ENCODE assay signal across 8 cellular contexts in the genomic region with DNA sequence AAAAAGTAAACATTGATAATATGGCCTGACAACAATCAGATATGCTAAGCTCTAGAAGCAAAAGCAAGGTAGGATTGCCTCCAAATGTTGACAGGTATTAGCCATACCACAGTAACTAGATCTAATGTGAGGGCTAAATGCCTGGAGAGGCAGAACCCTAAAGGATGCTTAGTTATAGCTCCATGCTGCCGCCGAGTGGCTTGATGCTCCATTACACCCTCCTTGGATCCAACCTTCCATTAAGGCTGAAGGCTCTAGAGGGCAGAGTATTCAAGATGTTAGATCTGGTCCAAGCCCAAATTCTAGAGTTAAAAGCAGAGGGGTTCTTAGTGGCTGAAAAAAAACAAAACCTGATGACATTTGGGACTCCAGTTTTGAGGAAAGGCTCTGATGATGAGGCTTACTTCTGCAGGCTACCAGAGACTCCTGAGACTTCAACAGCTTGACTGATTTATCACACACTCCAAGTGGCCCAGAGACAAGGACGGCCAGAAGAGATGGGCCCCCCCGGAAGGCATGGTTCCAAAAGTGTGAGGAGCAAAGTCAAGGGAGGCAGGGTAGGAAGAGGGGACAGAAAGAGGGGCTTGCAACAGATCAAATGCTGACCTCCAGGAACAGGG. TPM values are rescaled to one million over a fixed set of nuclear protein-coding genes. Genes with fewer than 3 reads are reported as not detected.
A peak's percentile ranks its signal among the peaks of the same experiment; 100 is the strongest.
DNase-seq lines count a peak whose midpoint lies in the region; ATAC-seq and TF ChIP-seq lines count a peak whose summit lies in the region.

No MANE protein-coding gene starts in this region.

- H3K4me3 ChIP-seq in CD8-positive, alpha-beta memory T cell (ENCODE audit: low read length), result no peak overlapping the region
- H3K4me3 ChIP-seq in foreskin fibroblast (ENCODE audit: low read depth in 1 of 2, low read length in 2 of 2), result no peak overlapping the region
- no peak overlapping the region for H3K4me3 ChIP-seq in ovary

- peak overlapping the region in 1 of 7 donors; percentile 28 for H3K4me3 Mint-ChIP-seq in CD8-positive, alpha-beta memory T cell
- peak overlapping the region in 1 of 4 donors; percentile 23 for H3K4me3 Mint-ChIP-seq in IgD-negative memory B cell

- H3K27me3 ChIP-seq in CD8-positive, alpha-beta memory T cell (ENCODE audit: insufficient read depth, low read length, poor library complexity, severe bottlenecking), result no peaks in the 10 kb centered on the region
- no peaks in the 10 kb centered on the region for H3K27me3 ChIP-seq in ovary

- peaks cover 19 to 58% (median 26%) of the 10 kb centered on the region in 3 donors for H3K36me3 Mint-ChIP-seq in CD8-positive, alpha-beta memory T cell
- no peaks in the 10 kb centered on the region for H3K36me3 Mint-ChIP-seq in IgD-negative memory B cell

- TF ChIP-seq CTCF in foreskin fibroblast (IDR thresholded peaks at IDR 0.05; ENCODE audit: low read depth, low read length) (peak; percentile 94), ovary (IDR thresholded peaks at IDR 0.05) (peak in 1 of 3 donors; percentile 7)

- POLR2A ChIA-PET in CD8-positive, alpha-beta memory T cell (lab: Charles Lee), result interaction anchor here (0.7 to 1.1 kb wide), 2 partner anchors 16 to 169 kb away, joined by 3 read pairs; no protein-coding TSS in a partner anchor

- WGBS in ovary, 3 donors, result 32 to 34% (median 32%) methylated on average over 4 of the region's 4 CpGs

- no peaks in the 10 kb centered on the region for H3K9me3 Mint-ChIP-seq in CD8-positive, alpha-beta memory T cell
- H3K9me3 Mint-ChIP-seq in IgD-negative memory B cell, result no peaks in the 10 kb centered on the region

- H3K4me1 ChIP-seq in CD8-positive, alpha-beta memory T cell (ENCODE audit: insufficient read depth, low read length), result peaks cover 38% of the 10 kb centered on the region
- no peaks in the 10 kb centered on the region for H3K4me1 ChIP-seq in ovary (ENCODE audit: insufficient read depth)

- no peaks in the 10 kb centered on the region for H3K27me3 Mint-ChIP-seq in CD8-positive, alpha-beta memory T cell
- H3K27me3 Mint-ChIP-seq in IgD-negative memory B cell, result peaks cover 1% of the 10 kb centered on the region

- H3K27ac ChIP-seq in CD8-positive, alpha-beta memory T cell (ENCODE audit: low read depth, low read length), result no peak overlapping the region
- H3K27ac ChIP-seq in ovary, result no peak overlapping the region

- CTCF ChIA-PET in CD8-positive, alpha-beta memory T cell (lab: Charles Lee), result interaction anchor here (0.7 to 2.1 kb wide), 21 partner anchors 10 to 195 kb away, joined by 3 to 10 read pairs (median 4); no protein-coding TSS in a partner anchor

- intact Hi-C loops in ovary (cut with DNase I), result no loop called here

- TF ChIP-seq POLR2A in ovary (IDR thresholded peaks at IDR 0.05), result no peak

- H3K4me1 Mint-ChIP-seq in CD8-positive, alpha-beta memory T cell, result peaks cover 45 to 67% (median 65%) of the 10 kb centered on the region in 3 donors
- H3K4me1 Mint-ChIP-seq in IgD-negative memory B cell, result peaks cover 13 to 29% (median 22%) of the 10 kb centered on the region in 3 donors

- peak; percentile 63 for ATAC-seq in GM19395 (IDR thresholded peaks at IDR 0.05; ENCODE audit: unreplicated experiment)

- H3K27ac Mint-ChIP-seq in CD8-positive, alpha-beta memory T cell, result peak overlapping the region; percentile 48 to 94 (median 71)
- H3K27ac Mint-ChIP-seq in IgD-negative memory B cell, result peak overlapping the region; percentile 24 to 86 (median 25)

- DNase-seq in CD8-positive, alpha-beta memory T cell, result peak; percentile 40 to 69 (median 45)
- DNase-seq in RPMI8226, result peak; percentile 76
- peak; percentile 31 to 47 for DNase-seq in activated T-helper 1 cell treated with anti-CD3 and anti-CD28 coated beads, Interleukin-2, amount 50 U/mL, for 16 hours (ENCODE audit: low read depth in 1 of 2, low spot score in 1 of 2)
- peak; percentile 42 to 85 for DNase-seq in foreskin fibroblast
- peak in 3 of 5 donors; percentile 22 to 62 (median 27) for DNase-seq in ovary
- DNase-seq in ureter (ENCODE audit: low spot score), result peak; percentile 74

- no peaks in the 10 kb centered on the region for H3K9me3 ChIP-seq in CD8-positive, alpha-beta memory T cell (ENCODE audit: low read length)
- H3K9me3 ChIP-seq in ovary, result no peaks in the 10 kb centered on the region

- H3K36me3 ChIP-seq in CD8-positive, alpha-beta memory T cell (ENCODE audit: insufficient read depth, low read length), result peaks cover 44% of the 10 kb centered on the region
- H3K36me3 ChIP-seq in ovary, result no peaks in the 10 kb centered on the region

- no peak for TF ChIP-seq EP300 in ovary (IDR thresholded peaks at IDR 0.05)

RNA-seq across cellular contexts. Expression of a gene that starts 21.8 kb away (rescaled TPM):
- not detected for total RNA-seq in CD8-positive, alpha-beta memory T cell
- polyA plus RNA-seq in CD8-positive, alpha-beta memory T cell, result not detected
- polyA plus RNA-seq in IgD-negative memory B cell, result 0.14 TPM
- under 1 TPM in 1 of 7 donors, not detected in 6; 0.38 TPM for total RNA-seq in ovary
- polyA plus RNA-seq in ovary, result not detected
- not detected for total RNA-seq in ureter

RNA-seq across cellular contexts. Expression of a gene that starts 55.3 kb away (rescaled TPM):
- total RNA-seq in CD8-positive, alpha-beta memory T cell, result 100 to 1,000 TPM; 838 to 869 TPM
- polyA plus RNA-seq in CD8-positive, alpha-beta memory T cell, result 1,545 TPM
- polyA plus RNA-seq in IgD-negative memory B cell (835 TPM), ovary (10 to 100 TPM in 1 of 2 donors, 1 to 10 TPM in 1; 5.7 to 56.9 TPM)
- total RNA-seq in ovary (10 to 100 TPM in 6 of 7 donors, 1 to 10 TPM in 1; 7.0 to 53.7 (median 13.8) TPM), ureter (44.8 TPM)

Comparison
In these comparisons a context has a peak if more than half of its experiments do, and no peak if none do; other contexts are left out.
1. RNA of a gene that starts 55.3 kb away (total RNA-seq): 838 to 869 TPM in CD8-positive, alpha-beta memory T cell; 44.8 TPM in ureter (single experiment) and 7.0 to 53.7 TPM in ovary; every median in the first group is over 10 times any median in the second.
2. Peak in every context shown above with its lines, with median percentiles within 50 percentile points of each other: DNase-seq.